In the genomic region with DNA sequence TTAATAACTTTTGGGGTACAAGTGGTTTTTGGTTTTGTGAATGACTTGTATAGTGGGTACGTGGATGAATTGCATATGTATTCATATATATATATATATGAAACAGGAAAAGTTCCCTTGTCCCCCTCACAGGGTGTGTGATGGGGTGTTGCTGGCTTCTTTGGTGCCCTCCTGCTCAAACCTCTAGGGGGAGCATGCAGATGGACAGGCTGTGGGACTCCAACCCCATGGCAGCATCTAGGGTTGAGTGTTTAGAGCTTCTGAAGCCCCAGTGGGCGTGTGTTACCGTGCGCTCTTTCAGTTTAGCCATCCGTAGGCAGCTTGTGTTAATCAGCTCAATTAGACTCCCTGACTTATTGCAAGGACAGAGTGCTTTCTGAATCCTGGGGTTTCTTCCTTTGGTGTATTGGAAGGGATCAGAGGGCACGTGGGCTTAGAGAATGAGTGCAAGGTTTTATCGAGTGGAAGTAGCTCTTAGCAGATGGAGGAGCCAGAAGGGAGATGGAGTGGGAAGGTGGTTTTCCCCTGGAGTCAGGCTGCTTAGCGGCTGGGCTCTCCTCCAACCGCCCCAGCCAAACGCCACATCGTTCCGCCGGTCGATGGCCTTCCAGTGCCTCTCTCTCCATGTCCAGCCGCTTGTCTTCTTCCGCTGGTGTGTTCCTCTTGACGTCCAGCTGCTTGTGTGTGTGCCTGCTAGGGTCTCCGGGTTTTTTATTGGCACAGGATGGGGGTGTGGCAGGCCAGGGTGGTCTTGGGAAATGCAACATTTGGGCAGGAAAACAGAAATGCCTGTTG, we compare ENCODE assay signal across 1 cellular context.
TF ChIP-seq lines count a peak whose summit lies in the region.

No MANE protein-coding gene starts in this region.

TF ChIP-seq in HCT116, 20 proteins besides CTCF, POLR2A, EP300 and RAD21 (continued from another document):
- TF ChIP-seq, protein P1, sequence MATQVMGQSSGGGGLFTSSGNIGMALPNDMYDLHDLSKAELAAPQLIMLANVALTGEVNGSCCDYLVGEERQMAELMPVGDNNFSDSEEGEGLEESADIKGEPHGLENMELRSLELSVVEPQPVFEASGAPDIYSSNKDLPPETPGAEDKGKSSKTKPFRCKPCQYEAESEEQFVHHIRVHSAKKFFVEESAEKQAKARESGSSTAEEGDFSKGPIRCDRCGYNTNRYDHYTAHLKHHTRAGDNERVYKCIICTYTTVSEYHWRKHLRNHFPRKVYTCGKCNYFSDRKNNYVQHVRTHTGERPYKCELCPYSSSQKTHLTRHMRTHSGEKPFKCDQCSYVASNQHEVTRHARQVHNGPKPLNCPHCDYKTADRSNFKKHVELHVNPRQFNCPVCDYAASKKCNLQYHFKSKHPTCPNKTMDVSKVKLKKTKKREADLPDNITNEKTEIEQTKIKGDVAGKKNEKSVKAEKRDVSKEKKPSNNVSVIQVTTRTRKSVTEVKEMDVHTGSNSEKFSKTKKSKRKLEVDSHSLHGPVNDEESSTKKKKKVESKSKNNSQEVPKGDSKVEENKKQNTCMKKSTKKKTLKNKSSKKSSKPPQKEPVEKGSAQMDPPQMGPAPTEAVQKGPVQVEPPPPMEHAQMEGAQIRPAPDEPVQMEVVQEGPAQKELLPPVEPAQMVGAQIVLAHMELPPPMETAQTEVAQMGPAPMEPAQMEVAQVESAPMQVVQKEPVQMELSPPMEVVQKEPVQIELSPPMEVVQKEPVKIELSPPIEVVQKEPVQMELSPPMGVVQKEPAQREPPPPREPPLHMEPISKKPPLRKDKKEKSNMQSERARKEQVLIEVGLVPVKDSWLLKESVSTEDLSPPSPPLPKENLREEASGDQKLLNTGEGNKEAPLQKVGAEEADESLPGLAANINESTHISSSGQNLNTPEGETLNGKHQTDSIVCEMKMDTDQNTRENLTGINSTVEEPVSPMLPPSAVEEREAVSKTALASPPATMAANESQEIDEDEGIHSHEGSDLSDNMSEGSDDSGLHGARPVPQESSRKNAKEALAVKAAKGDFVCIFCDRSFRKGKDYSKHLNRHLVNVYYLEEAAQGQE (IDR thresholded peaks at IDR 0.05; ENCODE audit: low read depth), result no peak
- TF ChIP-seq SP1 (IDR thresholded peaks at IDR 0.05; ENCODE audit: low read depth), result no peak
